ENCODE assay signal across 1 cellular context in the genomic region with DNA sequence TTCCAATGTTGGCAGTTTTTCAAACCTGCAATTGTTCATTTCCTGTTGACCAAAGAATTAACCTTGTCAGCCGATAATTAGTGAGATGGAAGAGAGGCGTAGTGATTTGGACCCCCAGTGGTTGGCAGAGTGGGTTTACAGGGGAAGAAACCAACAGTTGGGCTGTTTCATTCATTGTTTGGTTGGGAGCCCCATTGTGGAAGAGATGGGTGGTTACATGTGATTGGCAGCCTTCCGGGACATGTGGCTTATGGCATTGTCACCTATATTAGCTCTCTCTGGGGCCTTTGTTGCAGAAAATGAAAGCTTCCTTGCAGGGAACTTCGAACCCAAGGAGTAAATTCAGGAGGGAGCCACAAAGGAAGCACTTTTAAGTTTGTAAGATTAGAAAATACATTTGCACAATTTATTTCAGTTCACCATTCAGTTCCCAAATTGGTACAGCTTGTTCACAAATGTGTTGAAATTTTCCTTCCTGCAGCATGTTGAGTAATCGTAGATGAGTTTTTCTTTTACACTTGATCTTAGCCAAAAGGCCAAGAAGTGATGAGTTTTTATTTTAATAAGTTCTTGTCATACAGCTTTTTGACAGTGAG.
TF ChIP-seq lines count a peak whose summit lies in the region.

No MANE protein-coding gene starts in this region.

TF ChIP-seq in WTC11, 78 proteins besides CTCF, POLR2A, EP300 and RAD21 (continued from another document):
- TF ChIP-seq, protein P1, sequence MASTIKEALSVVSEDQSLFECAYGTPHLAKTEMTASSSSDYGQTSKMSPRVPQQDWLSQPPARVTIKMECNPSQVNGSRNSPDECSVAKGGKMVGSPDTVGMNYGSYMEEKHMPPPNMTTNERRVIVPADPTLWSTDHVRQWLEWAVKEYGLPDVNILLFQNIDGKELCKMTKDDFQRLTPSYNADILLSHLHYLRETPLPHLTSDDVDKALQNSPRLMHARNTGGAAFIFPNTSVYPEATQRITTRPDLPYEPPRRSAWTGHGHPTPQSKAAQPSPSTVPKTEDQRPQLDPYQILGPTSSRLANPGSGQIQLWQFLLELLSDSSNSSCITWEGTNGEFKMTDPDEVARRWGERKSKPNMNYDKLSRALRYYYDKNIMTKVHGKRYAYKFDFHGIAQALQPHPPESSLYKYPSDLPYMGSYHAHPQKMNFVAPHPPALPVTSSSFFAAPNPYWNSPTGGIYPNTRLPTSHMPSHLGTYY (CRISPR knock-in tag; IDR thresholded peaks at IDR 0.05) = no peak
- TF ChIP-seq ZNF219 (CRISPR knock-in tag; IDR thresholded peaks at IDR 0.05; ENCODE audit: borderline replicate concordance) (no peak), PRRX2 (CRISPR knock-in tag; IDR thresholded peaks at IDR 0.05) (no peak), NFATC4 (CRISPR knock-in tag; IDR thresholded peaks at IDR 0.05) (no peak), PREB (CRISPR knock-in tag; IDR thresholded peaks at IDR 0.05; ENCODE audit: borderline replicate concordance) (no peak), EMX1 (CRISPR knock-in tag; IDR thresholded peaks at IDR 0.05) (no peak), E2F4 (CRISPR knock-in tag; IDR thresholded peaks at IDR 0.05; ENCODE audit: borderline replicate concordance, low read depth) (no peak)
- TF ChIP-seq, protein P2, sequence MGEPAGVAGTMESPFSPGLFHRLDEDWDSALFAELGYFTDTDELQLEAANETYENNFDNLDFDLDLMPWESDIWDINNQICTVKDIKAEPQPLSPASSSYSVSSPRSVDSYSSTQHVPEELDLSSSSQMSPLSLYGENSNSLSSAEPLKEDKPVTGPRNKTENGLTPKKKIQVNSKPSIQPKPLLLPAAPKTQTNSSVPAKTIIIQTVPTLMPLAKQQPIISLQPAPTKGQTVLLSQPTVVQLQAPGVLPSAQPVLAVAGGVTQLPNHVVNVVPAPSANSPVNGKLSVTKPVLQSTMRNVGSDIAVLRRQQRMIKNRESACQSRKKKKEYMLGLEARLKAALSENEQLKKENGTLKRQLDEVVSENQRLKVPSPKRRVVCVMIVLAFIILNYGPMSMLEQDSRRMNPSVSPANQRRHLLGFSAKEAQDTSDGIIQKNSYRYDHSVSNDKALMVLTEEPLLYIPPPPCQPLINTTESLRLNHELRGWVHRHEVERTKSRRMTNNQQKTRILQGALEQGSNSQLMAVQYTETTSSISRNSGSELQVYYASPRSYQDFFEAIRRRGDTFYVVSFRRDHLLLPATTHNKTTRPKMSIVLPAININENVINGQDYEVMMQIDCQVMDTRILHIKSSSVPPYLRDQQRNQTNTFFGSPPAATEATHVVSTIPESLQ (CRISPR knock-in tag; IDR thresholded peaks at IDR 0.05) = no peak
